ENCODE assay signal across 8 cellular contexts in genomic region chr17:75763613-75764416, GRCh38. TPM values are rescaled to one million over a fixed set of nuclear protein-coding genes. Genes with fewer than 3 reads are reported as not detected.
DNase-seq lines count a peak whose midpoint lies in the region; ATAC-seq and TF ChIP-seq lines count a peak whose summit lies in the region.

No MANE protein-coding gene starts in this region.

- H3K27ac ChIP-seq in KOPT-K1 (ENCODE audit: low read depth, low read length, poor library complexity, severe bottlenecking) (peak overlapping the region; percentile 69), colonic mucosa (peak overlapping the region; percentile 75)

- peak overlapping the region; percentile 75 to 79 for H3K9ac ChIP-seq in colonic mucosa (ENCODE audit: low read depth in 2 of 2, low read length in 2 of 2)

- DNase-seq in AG09309 (ENCODE audit: low read depth) = no peak
- no peak for DNase-seq in colonic mucosa
- no peak for DNase-seq in naive B cell
- no peak for DNase-seq in occipital lobe (lab: John Stamatoyannopoulos, UW)
- DNase-seq in GM13977 (ENCODE audit: low spot score) = no peak
- DNase-seq in activated CD4-positive, alpha-beta T cell treated with anti-CD3 and anti-CD28 coated beads for 4 hours = no peak

- H3K27ac Mint-ChIP-seq in naive B cell = peak overlapping the region in 2 of 6 donors; percentile 15 to 65

- H3K4me3 ChIP-seq in AG09309 (ENCODE audit: control insufficient read depth, low read depth, low read length) (peak overlapping the region; percentile 57), colonic mucosa (peak overlapping the region; percentile 69)

- no peaks in the 10 kb centered on the region for H3K27me3 ChIP-seq in colonic mucosa

- peaks cover 9 to 23% (median 13%) of the 10 kb centered on the region in 3 donors for H3K4me1 Mint-ChIP-seq in naive B cell

- H3K36me3 Mint-ChIP-seq in naive B cell = no peaks in the 10 kb centered on the region

- peaks cover 7% of the 10 kb centered on the region; the same call in 1 of the 2 replicates for H3K36me3 ChIP-seq in KOPT-K1 (ENCODE audit: insufficient read depth, low read length)
- H3K36me3 ChIP-seq in colonic mucosa = no peaks in the 10 kb centered on the region

- ATAC-seq in naive B cell (ENCODE audit: low read depth in 2 of 2) (no peak), GM21381 (IDR thresholded peaks at IDR 0.05; ENCODE audit: unreplicated experiment) (no peak)

- no peaks in the 10 kb centered on the region for H3K27me3 Mint-ChIP-seq in naive B cell

- H3K4me3 Mint-ChIP-seq in naive B cell = peak overlapping the region; percentile 76 to 90 (median 82)

- H3K9me3 Mint-ChIP-seq in naive B cell = no peaks in the 10 kb centered on the region

- in situ Hi-C loops in GM13977 (cut with MboI; ENCODE audit: low pct_unique_long_range_greater_than_20kb, low sequenced_read_pairs, unreplicated experiment) = no loop called here

- intact Hi-C loops in colonic mucosa (cut with DNase I) = no loop called here

- peaks cover 9% of the 10 kb centered on the region for H3K4me1 ChIP-seq in colonic mucosa

- H3K9me3 ChIP-seq in KOPT-K1 (ENCODE audit: insufficient read depth, low read length, poor library complexity, severe bottlenecking) (no peaks in the 10 kb centered on the region), colonic mucosa (no peaks in the 10 kb centered on the region)

- no peak for TF ChIP-seq CTCF in AG09309 (IDR thresholded peaks at IDR 0.05; ENCODE audit: control insufficient read depth, insufficient read depth, low read depth, low read length, missing control alignments)
- no peak for TF ChIP-seq CTCF in colonic mucosa (IDR thresholded peaks at IDR 0.05)
- no peak for TF ChIP-seq CTCF in GM13977 (IDR thresholded peaks at IDR 0.05; ENCODE audit: extremely low read depth, insufficient read depth, missing control alignments)

RNA-seq across cellular contexts. Expression of gene GALK1, which starts 1.2 kb away (rescaled TPM):
- total RNA-seq in colonic mucosa = 10 to 100 TPM; 21.3 to 23.6 TPM
- polyA plus RNA-seq in naive B cell (ENCODE audit: low read depth in 6 of 6) = 10 to 100 TPM in 4 of 6 donors, 1 to 10 TPM in 2; 8.3 to 21.9 (median 14.6) TPM
- 11.4 TPM for total RNA-seq in occipital lobe

RNA-seq across cellular contexts. Expression of gene UNK, which starts 20.8 kb away (rescaled TPM):
- 10 to 100 TPM; 18.4 to 26.0 TPM for total RNA-seq in colonic mucosa
- polyA plus RNA-seq in naive B cell (ENCODE audit: low read depth in 6 of 6) = 10 to 100 TPM; 31.1 to 50.1 (median 37.7) TPM
- total RNA-seq in occipital lobe = 29.2 TPM

RNA-seq across cellular contexts. Expression of gene ITGB4, which starts 42.6 kb away (rescaled TPM):
- total RNA-seq in colonic mucosa (100 to 1,000 TPM; 267 to 272 TPM), occipital lobe (2.7 TPM)
- polyA plus RNA-seq in naive B cell (ENCODE audit: low read depth in 6 of 6) = 1 to 10 TPM in 2 of 6 donors, under 1 TPM in 2, not detected in 2; 0.67 to 1.6 (median 1.1) TPM

Comparison
In these comparisons a context has a peak if more than half of its experiments do, and no peak if none do; other contexts are left out.
1. RNA of gene ITGB4, which starts 42.6 kb away (total RNA-seq): 267 to 272 TPM in colonic mucosa; 2.7 TPM in occipital lobe (single experiment); every median in the first group is over 10 times any median in the second.